Comparison of ENCODE assay signal across 13 cellular contexts in genomic region chr14:22821193-22822016, GRCh38. TPM values are rescaled to one million over a fixed set of nuclear protein-coding genes. Genes with fewer than 3 reads are reported as not detected.
DNase-seq lines count a peak whose midpoint lies in the region; ATAC-seq and TF ChIP-seq lines count a peak whose summit lies in the region.
"Had no signal": no experiment of that assay in that cellular context is flagged by ENCODE, and none has a peak within 500 bp of the region (broad histone marks: within the 10 kb centered on the region; RNA-seq: fewer than 3 reads in every experiment).

No MANE protein-coding gene starts in this region.

- peaks cover 5% of the 10 kb centered on the region for H3K27me3 Mint-ChIP-seq in activated naive CD8-positive, alpha-beta T cell
- peaks cover 26% of the 10 kb centered on the region for H3K27me3 Mint-ChIP-seq in activated naive CD8-positive, alpha-beta T cell treated with anti-CD3 and anti-CD28 coated beads for 36 hours
- no peaks in the 10 kb centered on the region for H3K27me3 Mint-ChIP-seq in stimulated activated naive B cell treated with anti-CD40 and anti-IgM and Interleukin-4, amounts not matched to agents 10 μg/mL and 1 μg/mL and 100 μg/mL, for 72 hours

- POLR2A ChIA-PET in RWPE1 (lab: Yijun Ruan, JAX; ENCODE audit: low non-redundant PET): no interaction called here

- peaks cover 18% of the 10 kb centered on the region for H3K4me1 Mint-ChIP-seq in activated naive CD8-positive, alpha-beta T cell (ENCODE audit: low read depth)
- H3K4me1 Mint-ChIP-seq in activated naive CD8-positive, alpha-beta T cell treated with anti-CD3 and anti-CD28 coated beads for 36 hours: peaks cover 22% of the 10 kb centered on the region
- H3K4me1 Mint-ChIP-seq in stimulated activated naive B cell treated with anti-CD40 and anti-IgM and Interleukin-4, amounts not matched to agents 10 μg/mL and 1 μg/mL and 100 μg/mL, for 72 hours: peaks cover 27 to 67% of the 10 kb centered on the region in 2 donors

- TF ChIP-seq CTCF in RWPE1 (conservative IDR thresholded peaks at IDR 0.05; ENCODE audit: low read depth): no peak

- H3K36me3 Mint-ChIP-seq in activated naive CD8-positive, alpha-beta T cell: no peaks in the 10 kb centered on the region
- no peaks in the 10 kb centered on the region for H3K36me3 Mint-ChIP-seq in activated naive CD8-positive, alpha-beta T cell treated with anti-CD3 and anti-CD28 coated beads for 36 hours
- no peaks in the 10 kb centered on the region for H3K36me3 Mint-ChIP-seq in stimulated activated naive B cell treated with anti-CD40 and anti-IgM and Interleukin-4, amounts not matched to agents 10 μg/mL and 1 μg/mL and 100 μg/mL, for 72 hours

- DNase-seq in activated naive CD8-positive, alpha-beta T cell treated with anti-CD3 and anti-CD28 coated beads for 36 hours: no peak
- no peak for DNase-seq in RWPE1 (ENCODE audit: low spot score)
- no peak for DNase-seq in stimulated activated naive B cell treated with anti-CD40 and anti-IgM and Interleukin-4, amounts not matched to agents 10 μg/mL and 1 μg/mL and 100 μg/mL, for 72 hours
- no peak for DNase-seq in hypothalamus (lab: John Stamatoyannopoulos, UW)
- no peak for DNase-seq in NCI-H1436 treated with DMSO at 0.1 percent for 48 hours (lab: John Stamatoyannopoulos, UW)
- DNase-seq in HUDEP-2 (lab: John Stamatoyannopoulos, UW; ENCODE audit: unreplicated experiment in 76 of 76): no peak
- DNase-seq: activated CD4-positive, alpha-beta T cell treated with anti-CD3 and anti-CD28 coated beads, Interleukin-2, amount 50 U/mL, for 1 hour; caudate nucleus; Kasumi-1; RPMI8226 had no signal

- no peaks in the 10 kb centered on the region for H3K9me3 Mint-ChIP-seq in activated naive CD8-positive, alpha-beta T cell (ENCODE audit: low read depth)
- H3K9me3 Mint-ChIP-seq in activated naive CD8-positive, alpha-beta T cell treated with anti-CD3 and anti-CD28 coated beads for 36 hours: no peaks in the 10 kb centered on the region
- no peaks in the 10 kb centered on the region for H3K9me3 Mint-ChIP-seq in stimulated activated naive B cell treated with anti-CD40 and anti-IgM and Interleukin-4, amounts not matched to agents 10 μg/mL and 1 μg/mL and 100 μg/mL, for 72 hours

- H3K4me3 ChIP-seq in iPS-18c (ENCODE audit: insufficient read depth, low read depth, low read length): peak overlapping the region; percentile 90

- no peaks in the 10 kb centered on the region for H3K9me3 ChIP-seq in iPS-18c (ENCODE audit: control insufficient read depth, insufficient read depth, low read length)

- CTCF ChIA-PET in RWPE1 (lab: Yijun Ruan, JAX): interaction anchor here (0.6 to 3.3 kb wide), 4 partner anchors 28 to 265 kb away, joined by 3 to 14 read pairs (median 6); no protein-coding TSS in a partner anchor

- peak overlapping the region; percentile 41 for H3K27ac Mint-ChIP-seq in activated naive CD8-positive, alpha-beta T cell
- no peak overlapping the region for H3K27ac Mint-ChIP-seq in activated naive CD8-positive, alpha-beta T cell treated with anti-CD3 and anti-CD28 coated beads for 36 hours
- H3K27ac Mint-ChIP-seq in stimulated activated naive B cell treated with anti-CD40 and anti-IgM and Interleukin-4, amounts not matched to agents 10 μg/mL and 1 μg/mL and 100 μg/mL, for 72 hours: peak overlapping the region; percentile 69

- peak overlapping the region; percentile 61 for H3K27ac ChIP-seq in RWPE1
- H3K27ac ChIP-seq: parathyroid adenoma had no signal

- ATAC-seq in stimulated activated naive B cell treated with anti-CD40 and anti-IgM and Interleukin-4, amounts not matched to agents 10 μg/mL and 1 μg/mL and 100 μg/mL, for 72 hours (replicated peaks): no peak

- no peak overlapping the region for H3K4me3 Mint-ChIP-seq in activated naive CD8-positive, alpha-beta T cell
- H3K4me3 Mint-ChIP-seq in activated naive CD8-positive, alpha-beta T cell treated with anti-CD3 and anti-CD28 coated beads for 36 hours: no peak overlapping the region
- H3K4me3 Mint-ChIP-seq in stimulated activated naive B cell treated with anti-CD40 and anti-IgM and Interleukin-4, amounts not matched to agents 10 μg/mL and 1 μg/mL and 100 μg/mL, for 72 hours: no peak overlapping the region

RNA-seq across cellular contexts. Expression of gene SLC7A7, which starts 6.2 kb away (rescaled TPM):
- 1 to 10 TPM in 1 of 2 experiments, under 1 TPM in 1; 0.56 to 1.0 TPM for total RNA-seq in activated naive CD8-positive, alpha-beta T cell treated with anti-CD3 and anti-CD28 coated beads for 36 hours

RNA-seq across cellular contexts. Expression of gene MRPL52, which starts 8.3 kb away (rescaled TPM):
- 100 to 1,000 TPM; 154 to 170 TPM for total RNA-seq in activated naive CD8-positive, alpha-beta T cell treated with anti-CD3 and anti-CD28 coated beads for 36 hours

RNA-seq across cellular contexts. Expression of gene MMP14, which starts 15.0 kb away (rescaled TPM):
- 1 to 10 TPM; 1.1 to 1.8 TPM for total RNA-seq in activated naive CD8-positive, alpha-beta T cell treated with anti-CD3 and anti-CD28 coated beads for 36 hours

RNA-seq across cellular contexts. Expression of gene LRP10, which starts 50.1 kb away (rescaled TPM):
- 10 to 100 TPM; 17.6 to 18.7 TPM for total RNA-seq in activated naive CD8-positive, alpha-beta T cell treated with anti-CD3 and anti-CD28 coated beads for 36 hours

RNA-seq across cellular contexts. Expression of gene OXA1L, which starts 54.9 kb away (rescaled TPM):
- total RNA-seq in activated naive CD8-positive, alpha-beta T cell treated with anti-CD3 and anti-CD28 coated beads for 36 hours: 100 to 1,000 TPM; 133 to 140 TPM
